ENCODE assay signal across 13 cellular contexts in genomic region chr17:32822996-32823395, GRCh38. TPM values are rescaled to one million over a fixed set of nuclear protein-coding genes. Genes with fewer than 3 reads are reported as not detected.
DNase-seq lines count a peak whose midpoint lies in the region; ATAC-seq, FAIRE-seq and TF ChIP-seq lines count a peak whose summit lies in the region.
"Had no signal": no experiment of that assay in that cellular context is flagged by ENCODE, and none has a peak within 500 bp of the region (broad histone marks: within the 10 kb centered on the region; RNA-seq: fewer than 3 reads in every experiment).

No MANE protein-coding gene starts in this region.

- H3K36me3 ChIP-seq in H7 (replicated peaks; ENCODE audit: control insufficient read depth, insufficient read depth, low read length) = no peaks in the 10 kb centered on the region
- H3K36me3 ChIP-seq in WERI-Rb-1 = no peaks in the 10 kb centered on the region
- no peaks in the 10 kb centered on the region for H3K36me3 ChIP-seq in left ventricle myocardium inferior
- H3K36me3 ChIP-seq in small intestine (ENCODE audit: control insufficient read depth in 2 of 2, insufficient read depth in 2 of 2, low read length in 2 of 2) = no peaks in the 10 kb centered on the region

- H3K27ac ChIP-seq in WERI-Rb-1 (no peak overlapping the region), left ventricle myocardium inferior (replicated peaks) (no peak overlapping the region), small intestine (ENCODE audit: low read depth in 1 of 2, low read length in 1 of 2) (no peak overlapping the region)

- DNase-seq in H7 (peak; percentile 16), WERI-Rb-1 (no peak), left ventricle myocardium inferior (no peak), sciatic nerve (ENCODE audit: low spot score) (no peak), small intestine (no peak)
- no peak for DNase-seq in activated CD4-positive, CD25-positive, alpha-beta regulatory T cell treated with anti-CD3 and anti-CD28 coated beads, Interleukin-2, amount 50 U/mL, for 72 hours
- DNase-seq: GDM1, NCI-H2029 had no signal

- H3K4me1 ChIP-seq in left ventricle myocardium inferior (peaks cover 27% of the 10 kb centered on the region), small intestine (ENCODE audit: control insufficient read depth in 2 of 2, insufficient read depth in 1 of 2, low read depth in 1 of 2, low read length in 1 of 2) (no peaks in the 10 kb centered on the region)

- WGBS in small intestine, 3 donors = 52 to 64% (median 62%) methylated on average over 2 of the region's 2 CpGs

- ATAC-seq in sciatic nerve (peak; percentile 72), GM18861 (IDR thresholded peaks at IDR 0.05; ENCODE audit: unreplicated experiment) (no peak), HG03280 (IDR thresholded peaks at IDR 0.05; ENCODE audit: unreplicated experiment) (no peak)
- ATAC-seq: activated T-helper 17 cell treated with anti-CD3 and anti-CD28 coated beads, Interleukin-2, amount 50 U/mL, for 72 hours; naive thymus-derived CD8-positive, alpha-beta T cell; T-cell had no signal

- 0 out of 2 replicates have a peak overlapping the region, but pooled peaks have one; percentile 23 for H3K4me3 ChIP-seq in H7 (ENCODE audit: insufficient read depth, low read depth, low read length)
- 0 out of 2 replicates have a peak overlapping the region, but pooled peaks have one; percentile 12 for H3K4me3 ChIP-seq in WERI-Rb-1 (ENCODE audit: low read depth, low read length)
- peak overlapping the region; percentile 62 for H3K4me3 ChIP-seq in left ventricle myocardium inferior
- peak overlapping the region in 1 of 2 donors; percentile 52 for H3K4me3 ChIP-seq in small intestine (ENCODE audit: low read depth in 1 of 2, low read length in 2 of 2)

- no peaks in the 10 kb centered on the region for H3K9me3 ChIP-seq in WERI-Rb-1 (ENCODE audit: severe bottlenecking)
- no peaks in the 10 kb centered on the region for H3K9me3 ChIP-seq in left ventricle myocardium inferior (replicated peaks)
- H3K9me3 ChIP-seq in small intestine (ENCODE audit: control insufficient read depth, low read depth) = peaks cover 2% of the 10 kb centered on the region

- no peaks in the 10 kb centered on the region for H3K27me3 ChIP-seq in H7 (ENCODE audit: control insufficient read depth, insufficient read depth, low read length)
- H3K27me3 ChIP-seq in WERI-Rb-1 (ENCODE audit: insufficient read depth, low read depth, severe bottlenecking) = no peaks in the 10 kb centered on the region
- H3K27me3 ChIP-seq in left ventricle myocardium inferior (ENCODE audit: low read depth) = no peaks in the 10 kb centered on the region
- H3K27me3 ChIP-seq in small intestine (ENCODE audit: control insufficient read depth in 2 of 2, insufficient read depth in 2 of 2, low read length in 2 of 2) = no peaks in the 10 kb centered on the region

- TF ChIP-seq CTCF in WERI-Rb-1 (IDR thresholded peaks at IDR 0.05; ENCODE audit: low read depth, low read length) (no peak), left ventricle myocardium inferior (IDR thresholded peaks at IDR 0.05; ENCODE audit: borderline replicate concordance) (no peak)

- no peak for FAIRE-seq in small intestine (lab: Jason Lieb, UNC)

- intact Hi-C loops in left ventricle myocardium inferior (cut with micrococcal nuclease) = no loop called here
- intact Hi-C loops in sciatic nerve (cut with DNase I) = no loop called here

RNA-seq across cellular contexts. Expression of gene MYO1D, which starts 53.9 kb away (rescaled TPM):
- total RNA-seq in H7 (2014; rRNA removed; shearing (Covaris generic)) = 15.6 and 16.8 TPM in 2 replicates
- total RNA-seq in left ventricle myocardium inferior (5.5 TPM), sciatic nerve (57.8 TPM)
- 10 to 100 TPM; 62.9 to 75.6 (median 71.6) TPM for polyA plus RNA-seq in small intestine
